Comparison of ENCODE assay signal across 22 cellular contexts in the genomic region with DNA sequence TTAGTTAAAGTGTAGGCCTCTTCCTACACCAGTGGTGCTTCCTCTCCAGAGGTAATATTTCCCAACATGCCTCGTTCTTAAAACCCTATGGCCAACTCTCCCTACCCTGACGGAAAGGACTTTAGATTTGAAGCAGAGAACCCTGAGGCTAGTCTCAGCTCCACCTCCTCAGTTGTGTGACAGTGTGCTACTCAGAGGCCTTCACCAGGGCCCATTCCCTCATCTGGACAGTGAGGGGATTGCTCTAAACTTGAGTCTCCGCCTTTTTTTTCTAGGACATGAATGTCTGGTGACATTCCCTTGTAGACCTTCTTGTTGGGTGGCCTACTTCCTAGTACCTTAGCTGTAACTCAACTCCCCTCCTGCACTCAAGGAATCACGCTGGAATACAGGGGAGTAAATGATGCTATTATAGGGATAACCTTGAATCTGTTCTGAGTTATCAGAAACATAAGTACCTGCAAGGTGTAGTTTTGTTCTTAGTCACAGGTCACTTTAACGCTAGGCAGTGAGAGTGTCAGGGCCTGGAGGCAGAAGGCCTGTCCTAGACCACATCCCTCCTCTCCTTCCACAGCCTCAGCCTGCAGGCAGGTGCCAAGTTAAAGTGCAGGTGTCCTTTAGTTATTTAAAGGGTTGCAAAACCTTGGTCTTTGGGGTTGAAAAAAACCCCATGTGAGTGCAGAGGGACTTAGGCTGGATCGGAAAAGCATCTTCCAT. TPM values are rescaled to one million over a fixed set of nuclear protein-coding genes. Genes with fewer than 3 reads are reported as not detected.
DNase-seq lines count a peak whose midpoint lies in the region; ATAC-seq, FAIRE-seq and TF ChIP-seq lines count a peak whose summit lies in the region.
"Had no signal": no experiment of that assay in that cellular context is flagged by ENCODE, and none has a peak within 500 bp of the region (broad histone marks: within the 10 kb centered on the region; RNA-seq: fewer than 3 reads in every experiment).

No MANE protein-coding gene starts in this region.

- ATAC-seq in HG02610 (IDR thresholded peaks at IDR 0.05; ENCODE audit: unreplicated experiment), result peak; percentile 43
- ATAC-seq in K562, result peak; percentile 44

- H3K27ac ChIP-seq in K562 (ENCODE audit: extremely low read depth, low read depth, low read length) (no peak overlapping the region), skeletal muscle tissue (ENCODE audit: low read depth, low read length) (peak overlapping the region; percentile 88)
- H3K27ac ChIP-seq: adrenal gland, C4-2B, epithelial cell of prostate, Peyer's patch had no signal

- no peak overlapping the region for H2AFZ ChIP-seq in K562 (ENCODE audit: low read depth, low read length)

- peak; percentile 75 for FAIRE-seq in K562 (lab: Jason Lieb, UNC)
- FAIRE-seq: bronchial epithelial cell, frontal cortex had no signal

- intact Hi-C loops in K562 (cut with micrococcal nuclease), result no loop called here

- in situ Hi-C loops in K562 (cut with MboI), result no loop called here

- no peak for TF ChIP-seq CTCF in K562 (IDR thresholded peaks at IDR 0.05 in 2 of 3, conservative IDR thresholded peaks at IDR 0.05 in 1 of 3; ENCODE audit: insufficient read depth in 2 of 3, low read depth in 1 of 3, low read length in 3 of 3)

- H3K9ac ChIP-seq in K562 (ENCODE audit: insufficient read depth in 1 of 2, low read depth in 2 of 2, low read length in 2 of 2) (no peak overlapping the region), skeletal muscle tissue (ENCODE audit: low read depth in 1 of 3, low read length in 3 of 3) (no peak overlapping the region)

- H3K36me3 ChIP-seq in K562 (ENCODE audit: control insufficient read depth, insufficient read depth, low read length) (peaks cover 16% of the 10 kb centered on the region; the same call in 2 of the 3 replicates), skeletal muscle tissue (ENCODE audit: control insufficient read depth in 3 of 3, insufficient read depth in 3 of 3, low read length in 3 of 3) (peaks cover 5 to 10% (median 5%) of the 10 kb centered on the region in 3 donors)
- H3K36me3 ChIP-seq: adrenal gland, MG63 had no signal

- 68% methylated on average over 6 of the region's 6 CpGs for WGBS in K562 (ENCODE audit: insufficient coverage, low coverage, missing lambda C conversion rate)

- H3K4me3 ChIP-seq in K562 (no peak overlapping the region), skeletal muscle tissue (ENCODE audit: low read length in 3 of 3) (no peak overlapping the region)
- H3K4me3 ChIP-seq: adrenal gland, MG63, Peyer's patch had no signal

- TF ChIP-seq RAD21 in K562 (CRISPR knock-in tag; conservative IDR thresholded peaks at IDR 0.05 in 1 of 2, IDR thresholded peaks at IDR 0.05 in 1 of 2), result no peak

- no peak for TF ChIP-seq EP300 in K562 (IDR thresholded peaks at IDR 0.05; ENCODE audit: low read length)

- POLR2A ChIA-PET in K562 (lab: Yijun Ruan, JAX), result interaction anchor here (0.6 to 0.7 kb wide), 5 partner anchors 8 to 332 kb away, joined by 3 to 4 read pairs (median 3); no protein-coding TSS in a partner anchor

- H3K9me1 ChIP-seq in K562 (ENCODE audit: control insufficient read depth, insufficient read depth, low read length), result no peaks in the 10 kb centered on the region

- CTCF ChIA-PET in K562 (lab: Yijun Ruan, JAX; ENCODE audit: low intra/inter-chr PET ratio), result no interaction called here

- no peaks in the 10 kb centered on the region for H4K20me1 ChIP-seq in K562 (replicated peaks; ENCODE audit: control insufficient read depth, insufficient read depth, low read length)

- H3K9me3 ChIP-seq in K562 (replicated peaks; ENCODE audit: control insufficient read depth, insufficient read depth, low read depth, low read length) (no peaks in the 10 kb centered on the region), skeletal muscle tissue (ENCODE audit: control insufficient read depth in 3 of 3, low read length in 3 of 3) (no peaks in the 10 kb centered on the region)
- H3K9me3 ChIP-seq: adrenal gland, MG63, Peyer's patch had no signal

- no peak for TF ChIP-seq POLR2A in K562 (conservative IDR thresholded peaks at IDR 0.05)

- DNase-seq in activated effector memory CD4-positive, alpha-beta T cell treated with anti-CD3 and anti-CD28 coated beads, Interleukin-2, amount 50 U/mL, for 16 hours, result peak; percentile 25
- DNase-seq in activated effector memory CD4-positive, alpha-beta T cell treated with Interleukin-2 at 50 U/mL for 16 hours, result no peak
- DNase-seq in K562 (ENCODE audit: extremely low read depth in 1 of 4, low spot score in 3 of 4) (no peak), DMS153 (lab: John Stamatoyannopoulos, UW) (no peak), foreskin melanocyte (no peak), HPDE6-E6E7 (ENCODE audit: extremely low spot score) (no peak)
- DNase-seq: activated B cell treated with CpG ODN at 0.5 μM for 24 hours; adrenal gland; DMS53; MG63; naive B cell; NCI-H2029; Peyer's patch; stimulated activated CD4-positive, alpha-beta T cell treated with anti-CD3 and anti-CD28 coated beads, Interleukin-4, amount 100 ng/mL, for 24 hours had no signal

- H3K4me1 ChIP-seq in K562 (replicated peaks in 1 of 2; ENCODE audit: control insufficient read depth in 2 of 2, insufficient read depth in 2 of 2, low read length in 2 of 2), result peaks cover 22 to 46% of the 10 kb centered on the region in 2 experiments; a peak in 4 of 5 replicates
- H3K4me1 ChIP-seq in skeletal muscle tissue (ENCODE audit: control insufficient read depth in 3 of 3, insufficient read depth in 3 of 3, low read length in 3 of 3), result peaks cover 40 to 70% (median 42%) of the 10 kb centered on the region in 3 donors

- H3K27me3 ChIP-seq in K562 (ENCODE audit: control insufficient read depth in 2 of 2, insufficient read depth in 2 of 2, low read length in 2 of 2), result no peaks in the 10 kb centered on the region
- no peaks in the 10 kb centered on the region for H3K27me3 ChIP-seq in skeletal muscle tissue (ENCODE audit: control insufficient read depth in 3 of 3, insufficient read depth in 3 of 3, low read length in 3 of 3)
- H3K27me3 ChIP-seq: adrenal gland, MG63, Peyer's patch had no signal

- no TSS peak for BruUV-seq in K562 (replicated peaks; lab: Mats Ljungman, UMichigan)

- peaks cover 69% of the 10 kb centered on the region for H3K79me2 ChIP-seq in K562 (ENCODE audit: control insufficient read depth, insufficient read depth, low read length)

- no peak overlapping the region for H3K4me2 ChIP-seq in K562 (ENCODE audit: insufficient read depth, low read length)

TF ChIP-seq in K562, 482 proteins besides CTCF, POLR2A, EP300 and RAD21 (continues in another document):
- TF ChIP-seq MCM7 (IDR thresholded peaks at IDR 0.05), result no peak
- TF ChIP-seq ZNF311 (CRISPR knock-in tag; IDR thresholded peaks at IDR 0.05), result no peak
- no peak for TF ChIP-seq ZNF561 (CRISPR knock-in tag; conservative IDR thresholded peaks at IDR 0.05)
- no peak for TF ChIP-seq ZNF785 (CRISPR knock-in tag; IDR thresholded peaks at IDR 0.05)
- TF ChIP-seq, protein P1, sequence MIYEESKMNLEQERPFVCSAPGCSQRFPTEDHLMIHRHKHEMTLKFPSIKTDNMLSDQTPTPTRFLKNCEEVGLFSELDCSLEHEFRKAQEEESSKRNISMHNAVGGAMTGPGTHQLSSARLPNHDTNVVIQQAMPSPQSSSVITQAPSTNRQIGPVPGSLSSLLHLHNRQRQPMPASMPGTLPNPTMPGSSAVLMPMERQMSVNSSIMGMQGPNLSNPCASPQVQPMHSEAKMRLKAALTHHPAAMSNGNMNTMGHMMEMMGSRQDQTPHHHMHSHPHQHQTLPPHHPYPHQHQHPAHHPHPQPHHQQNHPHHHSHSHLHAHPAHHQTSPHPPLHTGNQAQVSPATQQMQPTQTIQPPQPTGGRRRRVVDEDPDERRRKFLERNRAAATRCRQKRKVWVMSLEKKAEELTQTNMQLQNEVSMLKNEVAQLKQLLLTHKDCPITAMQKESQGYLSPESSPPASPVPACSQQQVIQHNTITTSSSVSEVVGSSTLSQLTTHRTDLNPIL (CRISPR knock-in tag; IDR thresholded peaks at IDR 0.05), result no peak

RNA-seq across cellular contexts. Expression of gene LDHD, which starts 26.9 kb away (rescaled TPM):
- 0.48 and 1.4 TPM in 2 replicates for total RNA-seq in K562 (2011; cell fraction: chromatin; rRNA removed; ENCODE audit: low replicate concordance)
- total RNA-seq in K562 (2011; cell fraction: nucleolus; rRNA removed), result 1.7 and 3.0 TPM in 2 replicates
- 1.1 and 1.5 TPM in 2 replicates for total RNA-seq in K562 (2011; cell fraction: nucleoplasm; rRNA removed)
- total RNA-seq in K562 (2014; rRNA removed) (0.33 and 0.73 TPM in 2 replicates), K562 (2014; rRNA removed; fragmentation: Illumina TruSeq; extraction: Trizol) (not detected in 2 replicates), K562 (2015; rRNA removed; fragmentation: Illumina TruSeq; extraction: Trizol) (0.19 and 0.40 TPM in 2 replicates), K562 (2021) (0.69 and 0.83 TPM in 2 replicates), skeletal muscle tissue (6.3 TPM)
- polyA plus RNA-seq in K562 (2011; rRNA removed) (0.08 and 0.33 TPM in 2 replicates), K562 (2014; fragmentation: Illumina TruSeq; extraction: Trizol) (0.19 and 0.25 TPM in 2 replicates), K562 (2014; fragmentation: Nextera tagmentation; extraction: Ambion mirVana) (not detected), K562 (2014; rRNA removed) (0.39 and 0.86 TPM in 2 replicates)
- 0.21 and 1.0 TPM in 2 replicates for polyA plus RNA-seq in K562 (2011; cell fraction: cytosol; rRNA removed)
- 0.42 and 2.2 TPM in 2 replicates for polyA plus RNA-seq in K562 (2011; cell fraction: nucleus; rRNA removed)
- polyA plus RNA-seq in K562 (2012), result 0.61 and 0.93 TPM in 2 replicates
- polyA minus RNA-seq in K562 (2011; rRNA and poly(A)+ RNA removed), result 0.21 TPM in 1 of 2 replicates, not detected in the other
- not detected in 2 replicates for polyA minus RNA-seq in K562 (2011; cell fraction: cytosol; rRNA and poly(A)+ RNA removed)
- polyA minus RNA-seq in K562 (2011; cell fraction: nucleus; rRNA and poly(A)+ RNA removed), result 0.44 and 1.1 TPM in 2 replicates
- total RNA-seq: A673; activated B cell treated with CpG ODN at 0.5 μM for 24 hours; activated CD8-positive, alpha-beta memory T cell treated with anti-CD3 and anti-CD28 coated beads for 36 hours had no signal

RNA-seq across cellular contexts. Expression of gene ZFP1, which starts 58.7 kb away (rescaled TPM):
- total RNA-seq in K562 (2011; cell fraction: chromatin; rRNA removed; ENCODE audit: low replicate concordance), result 4.7 and 12.9 TPM in 2 replicates
- total RNA-seq in K562 (2011; cell fraction: nucleolus; rRNA removed), result 5.0 and 6.2 TPM in 2 replicates
- 7.3 and 8.8 TPM in 2 replicates for total RNA-seq in K562 (2011; cell fraction: nucleoplasm; rRNA removed)
- total RNA-seq in K562 (2014; rRNA removed) (9.3 and 10.4 TPM in 2 replicates), K562 (2014; rRNA removed; fragmentation: Illumina TruSeq; extraction: Trizol) (14.7 and 16.1 TPM in 2 replicates), K562 (2015; rRNA removed; fragmentation: Illumina TruSeq; extraction: Trizol) (13.7 and 14.0 TPM in 2 replicates), K562 (2021) (10.8 and 14.7 TPM in 2 replicates), skeletal muscle tissue (12.5 TPM)
- polyA plus RNA-seq in K562 (2011; rRNA removed) (10.8 and 13.3 TPM in 2 replicates), K562 (2014; fragmentation: Illumina TruSeq; extraction: Trizol) (11.4 and 11.6 TPM in 2 replicates), K562 (2014; fragmentation: Nextera tagmentation; extraction: Ambion mirVana) (1 to 10 TPM; 2.6 to 4.1 TPM), K562 (2014; rRNA removed) (5.2 and 6.5 TPM in 2 replicates)
- polyA plus RNA-seq in K562 (2011; cell fraction: cytosol; rRNA removed), result 2.9 and 4.8 TPM in 2 replicates
- polyA plus RNA-seq in K562 (2011; cell fraction: nucleus; rRNA removed), result 3.9 and 4.2 TPM in 2 replicates
- 5.4 and 6.8 TPM in 2 replicates for polyA plus RNA-seq in K562 (2012)
- 14.8 and 15.0 TPM in 2 replicates for polyA minus RNA-seq in K562 (2011; rRNA and poly(A)+ RNA removed)
- polyA minus RNA-seq in K562 (2011; cell fraction: cytosol; rRNA and poly(A)+ RNA removed), result 10.2 and 12.6 TPM in 2 replicates
- polyA minus RNA-seq in K562 (2011; cell fraction: nucleus; rRNA and poly(A)+ RNA removed), result 5.3 and 7.8 TPM in 2 replicates
